ENCODE assay signal across 1 cellular context in the genomic region with DNA sequence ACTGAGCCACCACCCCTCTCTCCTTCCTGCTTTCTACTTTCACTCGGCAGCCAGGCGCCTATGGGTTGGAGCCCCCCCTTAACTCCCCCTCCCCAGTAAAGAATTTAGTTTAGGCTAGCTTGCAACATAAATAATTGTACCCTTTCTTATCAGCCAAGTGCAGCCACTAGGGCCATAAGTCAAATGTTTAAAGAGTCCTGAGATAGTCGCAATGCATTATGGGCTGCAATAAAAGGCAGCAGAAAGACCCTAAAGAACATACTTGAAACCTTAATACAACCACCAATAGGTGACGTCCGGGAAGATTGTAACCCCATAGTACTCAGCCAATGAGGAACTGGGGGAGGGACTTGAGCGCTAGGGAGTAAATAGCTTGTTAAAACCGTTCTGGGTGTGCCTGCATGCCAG.
TF ChIP-seq lines count a peak whose summit lies in the region.

No MANE protein-coding gene starts in this region.

TF ChIP-seq in K562, 482 proteins besides CTCF, POLR2A, EP300 and RAD21 (continued from another document and continues in another):
- TF ChIP-seq PBX2 (CRISPR knock-in tag; IDR thresholded peaks at IDR 0.05; ENCODE audit: low read depth) = no peak
- TF ChIP-seq PBX2 (tag; conservative IDR thresholded peaks at IDR 0.05; ENCODE audit: low read depth) = peak; percentile 96
- TF ChIP-seq CCAR2 (IDR thresholded peaks at IDR 0.05; ENCODE audit: low read depth, low read length) = no peak
- no peak for TF ChIP-seq ZNF785 (CRISPR knock-in tag; IDR thresholded peaks at IDR 0.05)
- TF ChIP-seq, protein P1, sequence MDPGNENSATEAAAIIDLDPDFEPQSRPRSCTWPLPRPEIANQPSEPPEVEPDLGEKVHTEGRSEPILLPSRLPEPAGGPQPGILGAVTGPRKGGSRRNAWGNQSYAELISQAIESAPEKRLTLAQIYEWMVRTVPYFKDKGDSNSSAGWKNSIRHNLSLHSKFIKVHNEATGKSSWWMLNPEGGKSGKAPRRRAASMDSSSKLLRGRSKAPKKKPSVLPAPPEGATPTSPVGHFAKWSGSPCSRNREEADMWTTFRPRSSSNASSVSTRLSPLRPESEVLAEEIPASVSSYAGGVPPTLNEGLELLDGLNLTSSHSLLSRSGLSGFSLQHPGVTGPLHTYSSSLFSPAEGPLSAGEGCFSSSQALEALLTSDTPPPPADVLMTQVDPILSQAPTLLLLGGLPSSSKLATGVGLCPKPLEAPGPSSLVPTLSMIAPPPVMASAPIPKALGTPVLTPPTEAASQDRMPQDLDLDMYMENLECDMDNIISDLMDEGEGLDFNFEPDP (CRISPR knock-in tag; IDR thresholded peaks at IDR 0.05) = no peak
- TF ChIP-seq HDAC3 (IDR thresholded peaks at IDR 0.05; ENCODE audit: borderline replicate concordance, partially characterized antibody) = peak; percentile 58
- no peak for TF ChIP-seq ZNF316 (IDR thresholded peaks at IDR 0.05)
- no peak for TF ChIP-seq FIP1L1 (IDR thresholded peaks at IDR 0.05; ENCODE audit: low read depth, low read length, poor library complexity, severe bottlenecking)
- TF ChIP-seq SMAD1 (IDR thresholded peaks at IDR 0.05; ENCODE audit: low read depth, low read length, partially characterized antibody) = no peak
- no peak for TF ChIP-seq MYC (IDR thresholded peaks at IDR 0.05; ENCODE audit: low read depth, low read length)
- no peak for TF ChIP-seq MYC (CRISPR knock-in tag; IDR thresholded peaks at IDR 0.05; ENCODE audit: borderline replicate concordance, low read depth)
- TF ChIP-seq ZNF274 (IDR thresholded peaks at IDR 0.05; ENCODE audit: borderline replicate concordance, low read depth, low read length) = no peak
- TF ChIP-seq SMC3 (conservative IDR thresholded peaks at IDR 0.05; ENCODE audit: insufficient read depth, low read depth, low read length) = no peak
- no peak for TF ChIP-seq PCBP2 (IDR thresholded peaks at IDR 0.05; ENCODE audit: low read depth, low read length, poor library complexity, severe bottlenecking)
- no peak for TF ChIP-seq TCF7 (IDR thresholded peaks at IDR 0.05; ENCODE audit: borderline replicate concordance)
- TF ChIP-seq, protein P2, sequence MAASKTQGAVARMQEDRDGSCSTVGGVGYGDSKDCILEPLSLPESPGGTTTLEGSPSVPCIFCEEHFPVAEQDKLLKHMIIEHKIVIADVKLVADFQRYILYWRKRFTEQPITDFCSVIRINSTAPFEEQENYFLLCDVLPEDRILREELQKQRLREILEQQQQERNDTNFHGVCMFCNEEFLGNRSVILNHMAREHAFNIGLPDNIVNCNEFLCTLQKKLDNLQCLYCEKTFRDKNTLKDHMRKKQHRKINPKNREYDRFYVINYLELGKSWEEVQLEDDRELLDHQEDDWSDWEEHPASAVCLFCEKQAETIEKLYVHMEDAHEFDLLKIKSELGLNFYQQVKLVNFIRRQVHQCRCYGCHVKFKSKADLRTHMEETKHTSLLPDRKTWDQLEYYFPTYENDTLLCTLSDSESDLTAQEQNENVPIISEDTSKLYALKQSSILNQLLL (CRISPR knock-in tag; IDR thresholded peaks at IDR 0.05; ENCODE audit: borderline replicate concordance) = no peak
- TF ChIP-seq GTF2A2 (tag; IDR thresholded peaks at IDR 0.05) = no peak
- TF ChIP-seq STAT5A (IDR thresholded peaks at IDR 0.05; ENCODE audit: borderline replicate concordance, low read length) = peak; percentile 41; the same call in 1 of the 2 replicates
- TF ChIP-seq POLR2B (IDR thresholded peaks at IDR 0.05; ENCODE audit: low read depth, partially characterized antibody) = no peak
- TF ChIP-seq ZNF764 (CRISPR knock-in tag; IDR thresholded peaks at IDR 0.05; ENCODE audit: low read depth) = no peak
- TF ChIP-seq TSC22D4 (tag; IDR thresholded peaks at IDR 0.05) = no peak
- TF ChIP-seq, protein P3, sequence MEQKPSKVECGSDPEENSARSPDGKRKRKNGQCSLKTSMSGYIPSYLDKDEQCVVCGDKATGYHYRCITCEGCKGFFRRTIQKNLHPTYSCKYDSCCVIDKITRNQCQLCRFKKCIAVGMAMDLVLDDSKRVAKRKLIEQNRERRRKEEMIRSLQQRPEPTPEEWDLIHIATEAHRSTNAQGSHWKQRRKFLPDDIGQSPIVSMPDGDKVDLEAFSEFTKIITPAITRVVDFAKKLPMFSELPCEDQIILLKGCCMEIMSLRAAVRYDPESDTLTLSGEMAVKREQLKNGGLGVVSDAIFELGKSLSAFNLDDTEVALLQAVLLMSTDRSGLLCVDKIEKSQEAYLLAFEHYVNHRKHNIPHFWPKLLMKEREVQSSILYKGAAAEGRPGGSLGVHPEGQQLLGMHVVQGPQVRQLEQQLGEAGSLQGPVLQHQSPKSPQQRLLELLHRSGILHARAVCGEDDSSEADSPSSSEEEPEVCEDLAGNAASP (IDR thresholded peaks at IDR 0.05) = no peak
- no peak for TF ChIP-seq MEF2A (IDR thresholded peaks at IDR 0.05; ENCODE audit: control insufficient read depth, low read depth, low read length)
- TF ChIP-seq ZNF766 (CRISPR knock-in tag; conservative IDR thresholded peaks at IDR 0.05) = peak; percentile 15; the same call in 1 of the 2 replicates
- TF ChIP-seq LCOR (CRISPR knock-in tag; IDR thresholded peaks at IDR 0.05) = no peak
- no peak for TF ChIP-seq RFX5 (IDR thresholded peaks at IDR 0.05; ENCODE audit: low read depth, low read length)
- TF ChIP-seq ZNF398 (CRISPR knock-in tag; IDR thresholded peaks at IDR 0.05) = no peak
- no peak for TF ChIP-seq TGIF2 (CRISPR knock-in tag; IDR thresholded peaks at IDR 0.05)
- peak; percentile 69 for TF ChIP-seq RBM25 (IDR thresholded peaks at IDR 0.05; ENCODE audit: low read depth, low read length, severe bottlenecking)
- TF ChIP-seq ZNF324 (CRISPR knock-in tag; IDR thresholded peaks at IDR 0.05) = no peak
- TF ChIP-seq SUPT5H (IDR thresholded peaks at IDR 0.05) = no peak
- TF ChIP-seq FOXP4 (CRISPR knock-in tag; IDR thresholded peaks at IDR 0.05; ENCODE audit: borderline replicate concordance) = no peak
- TF ChIP-seq ARHGAP35 (IDR thresholded peaks at IDR 0.05; ENCODE audit: partially characterized antibody) = no peak
- no peak for TF ChIP-seq ZNF282 (CRISPR knock-in tag; IDR thresholded peaks at IDR 0.05)
- no peak for TF ChIP-seq ZKSCAN1 (IDR thresholded peaks at IDR 0.05; ENCODE audit: low read depth, low read length)
- no peak for TF ChIP-seq ZNF655 (CRISPR knock-in tag; IDR thresholded peaks at IDR 0.05)
- no peak for TF ChIP-seq ZBTB26 (CRISPR knock-in tag; IDR thresholded peaks at IDR 0.05)
- TF ChIP-seq CREM (IDR thresholded peaks at IDR 0.05; ENCODE audit: low read depth) = no peak
- TF ChIP-seq LEF1 (IDR thresholded peaks at IDR 0.05) = 0 out of 2 replicates have a peak, but pooled peaks have one; percentile 30
- TF ChIP-seq CBFA2T3 (IDR thresholded peaks at IDR 0.05) = peak; percentile 78
- no peak for TF ChIP-seq ZNF507 (tag; conservative IDR thresholded peaks at IDR 0.05)
- TF ChIP-seq, protein P4, sequence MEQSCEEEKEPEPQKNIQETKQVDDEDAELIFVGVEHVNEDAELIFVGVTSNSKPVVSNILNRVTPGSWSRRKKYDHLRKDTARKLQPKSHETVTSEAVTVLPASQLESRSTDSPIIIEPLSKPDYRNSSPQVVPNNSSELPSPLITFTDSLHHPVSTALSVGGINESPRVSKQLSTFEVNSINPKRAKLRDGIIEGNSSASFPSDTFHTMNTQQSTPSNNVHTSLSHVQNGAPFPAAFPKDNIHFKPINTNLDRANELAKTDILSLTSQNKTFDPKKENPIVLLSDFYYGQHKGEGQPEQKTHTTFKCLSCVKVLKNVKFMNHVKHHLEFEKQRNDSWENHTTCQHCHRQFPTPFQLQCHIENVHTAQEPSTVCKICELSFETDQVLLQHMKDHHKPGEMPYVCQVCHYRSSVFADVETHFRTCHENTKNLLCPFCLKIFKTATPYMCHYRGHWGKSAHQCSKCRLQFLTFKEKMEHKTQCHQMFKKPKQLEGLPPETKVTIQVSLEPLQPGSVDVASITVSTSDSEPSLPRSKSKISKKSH (CRISPR knock-in tag; IDR thresholded peaks at IDR 0.05) = no peak
- TF ChIP-seq SMARCC2 (IDR thresholded peaks at IDR 0.05; ENCODE audit: low read depth) = no peak
- no peak for TF ChIP-seq GATAD2B (IDR thresholded peaks at IDR 0.05; ENCODE audit: borderline replicate concordance)
- no peak for TF ChIP-seq ETS2 (tag; IDR thresholded peaks at IDR 0.05; ENCODE audit: borderline replicate concordance, poor library complexity, severe bottlenecking)
- no peak for TF ChIP-seq CSDE1 (IDR thresholded peaks at IDR 0.05)
- TF ChIP-seq ZBTB1 (CRISPR knock-in tag; IDR thresholded peaks at IDR 0.05; ENCODE audit: borderline replicate concordance, low read depth) = no peak
- no peak for TF ChIP-seq KDM1A (IDR thresholded peaks at IDR 0.05)
- TF ChIP-seq ATF4 (CRISPR knock-in tag; IDR thresholded peaks at IDR 0.05) = no peak
- TF ChIP-seq ZNF644 (tag; IDR thresholded peaks at IDR 0.05; ENCODE audit: low read depth) = no peak
- TF ChIP-seq ZBED1 (IDR thresholded peaks at IDR 0.05) = no peak
- TF ChIP-seq HDAC1 (IDR thresholded peaks at IDR 0.05) = no peak
- TF ChIP-seq TBP (optimal IDR thresholded peaks at IDR 0.05; ENCODE audit: low read depth, low read length) = peak; percentile 23
- no peak for TF ChIP-seq ZFP1 (CRISPR knock-in tag; IDR thresholded peaks at IDR 0.05)
- no peak for TF ChIP-seq POLR2AphosphoS5 (IDR thresholded peaks at IDR 0.05; ENCODE audit: control insufficient read depth, insufficient read depth, low read depth, low read length)
- no peak for TF ChIP-seq KLF10 (CRISPR knock-in tag; IDR thresholded peaks at IDR 0.05)
